Comparison of ENCODE assay signal across 1 cellular context in genomic region chr3:9932843-9933560, GRCh38.
TF ChIP-seq lines count a peak whose summit lies in the region.

No MANE protein-coding gene starts in this region.

TF ChIP-seq in K562, 482 proteins besides CTCF, POLR2A, EP300 and RAD21 (continued from another document and continues in another):
- TF ChIP-seq RREB1 (CRISPR knock-in tag; IDR thresholded peaks at IDR 0.05) (no peak), THAP12 (CRISPR knock-in tag; IDR thresholded peaks at IDR 0.05) (no peak), CEBPB (tag; IDR thresholded peaks at IDR 0.05) (no peak), XRCC4 (IDR thresholded peaks at IDR 0.05; ENCODE audit: extremely low read depth, insufficient read depth, insufficient read length) (no peak), CBX1 (IDR thresholded peaks at IDR 0.05; ENCODE audit: low read depth) (peak; percentile 89), ZBTB34 (CRISPR knock-in tag; IDR thresholded peaks at IDR 0.05) (no peak), POLR3G (IDR thresholded peaks at IDR 0.05; ENCODE audit: extremely low read depth, insufficient read length, insufficient replicate concordance) (no peak), HDAC2 (IDR thresholded peaks at IDR 0.05) (peak; percentile 42; the same call in 1 of the 2 replicates), ZNF77 (CRISPR knock-in tag; IDR thresholded peaks at IDR 0.05) (no peak), ZZZ3 (IDR thresholded peaks at IDR 0.05) (no peak), POLR2AphosphoS5 (IDR thresholded peaks at IDR 0.05; ENCODE audit: control insufficient read depth, insufficient read depth, low read depth, low read length) (peak; percentile 58; the same call in 1 of the 2 replicates), GATA2 (CRISPR knock-in tag; IDR thresholded peaks at IDR 0.05) (no peak), PPARD (CRISPR knock-in tag; IDR thresholded peaks at IDR 0.05) (no peak), ZNF398 (CRISPR knock-in tag; IDR thresholded peaks at IDR 0.05) (no peak), HNRNPLL (IDR thresholded peaks at IDR 0.05; ENCODE audit: low read depth, low read length, poor library complexity, severe bottlenecking) (no peak), ATF4 (CRISPR knock-in tag; IDR thresholded peaks at IDR 0.05) (no peak), MCM2 (IDR thresholded peaks at IDR 0.05; ENCODE audit: low read depth) (no peak), MNT (conservative IDR thresholded peaks at IDR 0.05) (no peak), CBX8 (IDR thresholded peaks at IDR 0.05; ENCODE audit: borderline replicate concordance, extremely low read depth, low read depth, low read length, poor library complexity, severe bottlenecking) (no peak), PYGO2 (tag; IDR thresholded peaks at IDR 0.05) (no peak), TARDBP (IDR thresholded peaks at IDR 0.05) (peak; percentile 68; the same call in 1 of the 2 replicates), RHOXF2B (CRISPR knock-in tag; conservative IDR thresholded peaks at IDR 0.05) (no peak), POLR2AphosphoS2 (IDR thresholded peaks at IDR 0.05; ENCODE audit: low read length) (no peak), ATF7 (IDR thresholded peaks at IDR 0.05) (peak; percentile 37), CGGBP1 (CRISPR knock-in tag; IDR thresholded peaks at IDR 0.05) (no peak), IRF1 (CRISPR knock-in tag; IDR thresholded peaks at IDR 0.05; ENCODE audit: borderline replicate concordance) (no peak), KLF6 (CRISPR knock-in tag; IDR thresholded peaks at IDR 0.05; ENCODE audit: borderline replicate concordance) (no peak), ZNF57 (CRISPR knock-in tag; IDR thresholded peaks at IDR 0.05) (no peak), SUPT5H (IDR thresholded peaks at IDR 0.05) (0 out of 2 replicates have a peak, but pooled peaks have one; percentile 58), ZBTB8A (IDR thresholded peaks at IDR 0.05; ENCODE audit: partially characterized antibody) (no peak), ZNF551 (CRISPR knock-in tag; IDR thresholded peaks at IDR 0.05) (no peak), CREBBP (IDR thresholded peaks at IDR 0.05; ENCODE audit: low read depth, low read length) (no peak), NCOA2 (IDR thresholded peaks at IDR 0.05; ENCODE audit: partially characterized antibody in 2 of 2) (no peak), NRF1 (conservative IDR thresholded peaks at IDR 0.05 in 1 of 2, IDR thresholded peaks at IDR 0.05 in 1 of 2) (peak; percentile 50 to 65; a peak in 3 of 4 replicates), ZNF717 (CRISPR knock-in tag; IDR thresholded peaks at IDR 0.05) (no peak), SRSF1 (IDR thresholded peaks at IDR 0.05; ENCODE audit: low read depth, low read length) (no peak), GATAD2A (IDR thresholded peaks at IDR 0.05) (peak; percentile 79), NR4A1 (CRISPR knock-in tag; IDR thresholded peaks at IDR 0.05) (peak; percentile 40; the same call in 1 of the 2 replicates), NR4A1 (tag; IDR thresholded peaks at IDR 0.05) (peak; percentile 78; the same call in 1 of the 2 replicates), ZNF668 (CRISPR knock-in tag; IDR thresholded peaks at IDR 0.05) (no peak), ZNF79 (CRISPR knock-in tag; IDR thresholded peaks at IDR 0.05; ENCODE audit: low read depth) (no peak), ZFP91 (CRISPR knock-in tag; IDR thresholded peaks at IDR 0.05) (no peak), RBM22 (IDR thresholded peaks at IDR 0.05; ENCODE audit: low read depth, low read length, poor library complexity, severe bottlenecking) (peak; percentile 35), CTBP1 (IDR thresholded peaks at IDR 0.05; ENCODE audit: borderline replicate concordance) (peak; percentile 92), POLR2B (IDR thresholded peaks at IDR 0.05; ENCODE audit: low read depth, partially characterized antibody) (no peak), HNRNPH1 (optimal IDR thresholded peaks at IDR 0.05; ENCODE audit: low read depth, low read length) (no peak), USF1 (CRISPR knock-in tag; IDR thresholded peaks at IDR 0.05) (peak; percentile 66; the same call in 1 of the 2 replicates), TCFL5 (CRISPR knock-in tag; conservative IDR thresholded peaks at IDR 0.05) (no peak), THRB (CRISPR knock-in tag; conservative IDR thresholded peaks at IDR 0.05) (no peak)
